32 cellular contexts compared by ENCODE assay signal in genomic region chr15:60791216-60791615, GRCh38.
"Had no signal": no experiment of that assay in that cellular context is flagged by ENCODE, and none has a peak within 500 bp of the region (broad histone marks: within the 10 kb centered on the region; RNA-seq: fewer than 3 reads in every experiment).

No MANE protein-coding gene starts in this region.

- H3K4me3 ChIP-seq: adrenal gland, ascending aorta, body of pancreas, breast epithelium had no signal

- H3K4me3 Mint-ChIP-seq: activated CD4-positive, alpha-beta memory T cell treated with anti-CD3 and anti-CD28 coated beads for 36 hours; activated CD4-positive, alpha-beta T cell treated with anti-CD3 and anti-CD28 coated beads for 36 hours; activated CD8-positive, alpha-beta T cell treated with anti-CD3 and anti-CD28 coated beads for 36 hours; activated naive CD8-positive, alpha-beta T cell treated with anti-CD3 and anti-CD28 coated beads for 36 hours; activated T-cell treated with anti-CD3 and anti-CD28 coated beads, Interleukin-2, amount 50 U/mL, for 24 hours; T-cell; T-helper 2 cell treated with Interferon-gamma antibody and Interleukin-4, amounts not matched to agents 5 μg/mL and 100 μg/mL, for 36 hours; WTC11 had no signal

- ATAC-seq: activated CD4-positive, alpha-beta T cell treated with anti-CD3 and anti-CD28 coated beads for 36 hours; activated CD4-positive, CD25-positive, alpha-beta regulatory T cell treated with anti-CD3 and anti-CD28 coated beads, Interleukin-2, amount 50 U/mL, for 24 hours; activated CD8-positive, alpha-beta T cell treated with anti-CD3 and anti-CD28 coated beads for 36 hours; activated naive CD4-positive, alpha-beta T cell treated with anti-CD3 and anti-CD28 coated beads, Interleukin-2, amount 50 U/mL, for 72 hours; body of pancreas; T-cell; WTC11 had no signal

- DNase-seq: activated CD4-positive, alpha-beta memory T cell treated with anti-CD3 and anti-CD28 coated beads for 36 hours; activated CD4-positive, alpha-beta T cell treated with anti-CD3 and anti-CD28 coated beads for 1 hour; activated CD4-positive, alpha-beta T cell treated with anti-CD3 and anti-CD28 coated beads for 36 hours; activated CD4-positive, alpha-beta T cell treated with anti-CD3 and anti-CD28 coated beads for 48 hours; activated CD4-positive, alpha-beta T cell treated with anti-CD3 and anti-CD28 coated beads, Interleukin-2, amount 50 U/mL, for 1 hour; activated CD4-positive, alpha-beta T cell treated with anti-CD3 and anti-CD28 coated beads, Interleukin-2, amount 50 U/mL, for 4 hours; activated CD4-positive, CD25-positive, alpha-beta regulatory T cell; activated CD8-positive, alpha-beta memory T cell treated with anti-CD3 and anti-CD28 coated beads, Interleukin-2, amount 50 U/mL, for 48 hours; activated CD8-positive, alpha-beta T cell treated with anti-CD3 and anti-CD28 coated beads for 36 hours; activated effector memory CD4-positive, alpha-beta T cell treated with anti-CD3 and anti-CD28 coated beads, Interleukin-2, amount 50 U/mL, for 16 hours; activated gamma-delta T cell treated with Interleukin-2 at 50 U/mL for 16 hours; activated naive CD4-positive, alpha-beta T cell treated with anti-CD3 and anti-CD28 coated beads, Interleukin-2, amount 50 U/mL, for 16 hours; activated naive CD4-positive, alpha-beta T cell treated with Interleukin-2 at 50 U/mL for 16 hours; activated naive CD8-positive, alpha-beta T cell treated with anti-CD3 and anti-CD28 coated beads for 36 hours; activated T-cell treated with anti-CD3 and anti-CD28 coated beads, Interleukin-2, amount 50 U/mL, for 24 hours; activated T-cell treated with anti-CD3 and anti-CD28 coated beads, Interleukin-2, amount 50 U/mL, for 48 hours; adrenal gland; amygdala; anterior cingulate cortex; body of pancreas; brain microvascular endothelial cell; central memory CD4-positive, alpha-beta T cell; T-cell; T-helper 2 cell; T-helper 9 cell; WERI-Rb-1 had no signal

- H3K27me3 Mint-ChIP-seq: activated CD4-positive, alpha-beta memory T cell treated with anti-CD3 and anti-CD28 coated beads for 36 hours; activated CD4-positive, alpha-beta T cell treated with anti-CD3 and anti-CD28 coated beads for 36 hours; activated CD8-positive, alpha-beta T cell treated with anti-CD3 and anti-CD28 coated beads for 36 hours; activated naive CD8-positive, alpha-beta T cell treated with anti-CD3 and anti-CD28 coated beads for 36 hours; activated T-cell treated with anti-CD3 and anti-CD28 coated beads, Interleukin-2, amount 50 U/mL, for 24 hours; T-cell had no signal

- H3K27ac Mint-ChIP-seq: activated CD4-positive, alpha-beta memory T cell treated with anti-CD3 and anti-CD28 coated beads for 36 hours; activated CD8-positive, alpha-beta T cell treated with anti-CD3 and anti-CD28 coated beads for 36 hours; activated naive CD4-positive, alpha-beta T cell treated with anti-CD3 and anti-CD28 coated beads, Interleukin-2, amount 50 U/mL, for 72 hours; activated naive CD8-positive, alpha-beta T cell treated with anti-CD3 and anti-CD28 coated beads for 36 hours; activated T-cell treated with anti-CD3 and anti-CD28 coated beads, Interleukin-2, amount 50 U/mL, for 24 hours; T-cell; T-helper 2 cell treated with Interferon-gamma antibody and Interleukin-4, amounts not matched to agents 5 μg/mL and 100 μg/mL, for 36 hours; WTC11 had no signal
